1 cellular context compared by ENCODE assay signal in genomic region chr4:104941661-104942062, GRCh38.
TF ChIP-seq lines count a peak whose summit lies in the region.

No MANE protein-coding gene starts in this region.

TF ChIP-seq in GM12878, 131 proteins besides CTCF, POLR2A, EP300 and RAD21 (continued from another document):
- TF ChIP-seq, protein P1, sequence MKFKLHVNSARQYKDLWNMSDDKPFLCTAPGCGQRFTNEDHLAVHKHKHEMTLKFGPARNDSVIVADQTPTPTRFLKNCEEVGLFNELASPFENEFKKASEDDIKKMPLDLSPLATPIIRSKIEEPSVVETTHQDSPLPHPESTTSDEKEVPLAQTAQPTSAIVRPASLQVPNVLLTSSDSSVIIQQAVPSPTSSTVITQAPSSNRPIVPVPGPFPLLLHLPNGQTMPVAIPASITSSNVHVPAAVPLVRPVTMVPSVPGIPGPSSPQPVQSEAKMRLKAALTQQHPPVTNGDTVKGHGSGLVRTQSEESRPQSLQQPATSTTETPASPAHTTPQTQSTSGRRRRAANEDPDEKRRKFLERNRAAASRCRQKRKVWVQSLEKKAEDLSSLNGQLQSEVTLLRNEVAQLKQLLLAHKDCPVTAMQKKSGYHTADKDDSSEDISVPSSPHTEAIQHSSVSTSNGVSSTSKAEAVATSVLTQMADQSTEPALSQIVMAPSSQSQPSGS (IDR thresholded peaks at IDR 0.05; ENCODE audit: low read length) = 0 out of 2 replicates have a peak, but pooled peaks have one; percentile 48
- TF ChIP-seq TAF1 (IDR thresholded peaks at IDR 0.05; ENCODE audit: borderline replicate concordance, low read depth, low read length) = no peak
- TF ChIP-seq ATF7 (IDR thresholded peaks at IDR 0.05; ENCODE audit: low read depth) = peak; percentile 40; the same call in 1 of the 2 replicates
- TF ChIP-seq EED (IDR thresholded peaks at IDR 0.05; ENCODE audit: low read depth) = no peak
- TF ChIP-seq CREM (IDR thresholded peaks at IDR 0.05; ENCODE audit: low read depth) = 0 out of 2 replicates have a peak, but pooled peaks have one; percentile 7
- no peak for TF ChIP-seq MTA3 (IDR thresholded peaks at IDR 0.05; ENCODE audit: borderline replicate concordance, low read length)
- TF ChIP-seq, protein P2, sequence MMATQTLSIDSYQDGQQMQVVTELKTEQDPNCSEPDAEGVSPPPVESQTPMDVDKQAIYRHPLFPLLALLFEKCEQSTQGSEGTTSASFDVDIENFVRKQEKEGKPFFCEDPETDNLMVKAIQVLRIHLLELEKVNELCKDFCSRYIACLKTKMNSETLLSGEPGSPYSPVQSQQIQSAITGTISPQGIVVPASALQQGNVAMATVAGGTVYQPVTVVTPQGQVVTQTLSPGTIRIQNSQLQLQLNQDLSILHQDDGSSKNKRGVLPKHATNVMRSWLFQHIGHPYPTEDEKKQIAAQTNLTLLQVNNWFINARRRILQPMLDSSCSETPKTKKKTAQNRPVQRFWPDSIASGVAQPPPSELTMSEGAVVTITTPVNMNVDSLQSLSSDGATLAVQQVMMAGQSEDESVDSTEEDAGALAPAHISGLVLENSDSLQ (IDR thresholded peaks at IDR 0.05) = peak; percentile 57; the same call in 1 of the 2 replicates
- peak; percentile 83 for TF ChIP-seq TCF7 (IDR thresholded peaks at IDR 0.05; ENCODE audit: borderline replicate concordance)
- no peak for TF ChIP-seq SMAD1 (IDR thresholded peaks at IDR 0.05; ENCODE audit: low read depth, partially characterized antibody)
- TF ChIP-seq RUNX3 (IDR thresholded peaks at IDR 0.05; ENCODE audit: low read length) = peak; percentile 13; the same call in 1 of the 2 replicates
- no peak for TF ChIP-seq CHD4 (IDR thresholded peaks at IDR 0.05)
- peak; percentile 19 for TF ChIP-seq MEF2B (IDR thresholded peaks at IDR 0.05; ENCODE audit: partially characterized antibody, poor library complexity, severe bottlenecking)
- no peak for TF ChIP-seq ZBTB40 (IDR thresholded peaks at IDR 0.05; ENCODE audit: borderline replicate concordance)
